In the genomic region with DNA sequence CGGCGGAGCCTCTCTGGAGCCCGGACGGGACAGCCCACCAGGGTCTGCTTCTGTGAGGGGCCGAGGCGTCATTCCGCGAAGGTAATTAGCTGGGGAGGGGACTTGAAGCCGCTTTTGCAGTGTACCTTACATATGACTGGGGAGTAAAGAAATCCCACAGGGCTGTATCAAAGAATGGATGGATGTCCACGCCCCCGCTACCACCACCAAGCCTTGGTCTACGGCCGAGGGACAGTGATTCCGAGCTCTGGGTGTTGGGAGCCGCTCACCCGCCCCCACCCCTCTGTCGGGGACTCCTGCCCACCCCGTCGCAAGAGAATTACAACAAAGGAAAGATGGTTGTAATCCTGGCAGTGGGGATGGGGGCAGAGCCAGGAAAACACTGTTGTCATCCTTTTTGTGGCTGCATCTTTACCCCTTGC, we compare ENCODE assay signal across 1 cellular context.
TF ChIP-seq lines count a peak whose summit lies in the region.

No MANE protein-coding gene starts in this region.

TF ChIP-seq in HEK293, 187 proteins besides CTCF, POLR2A, EP300 and RAD21 (continued from another document):
- TF ChIP-seq, protein P1, sequence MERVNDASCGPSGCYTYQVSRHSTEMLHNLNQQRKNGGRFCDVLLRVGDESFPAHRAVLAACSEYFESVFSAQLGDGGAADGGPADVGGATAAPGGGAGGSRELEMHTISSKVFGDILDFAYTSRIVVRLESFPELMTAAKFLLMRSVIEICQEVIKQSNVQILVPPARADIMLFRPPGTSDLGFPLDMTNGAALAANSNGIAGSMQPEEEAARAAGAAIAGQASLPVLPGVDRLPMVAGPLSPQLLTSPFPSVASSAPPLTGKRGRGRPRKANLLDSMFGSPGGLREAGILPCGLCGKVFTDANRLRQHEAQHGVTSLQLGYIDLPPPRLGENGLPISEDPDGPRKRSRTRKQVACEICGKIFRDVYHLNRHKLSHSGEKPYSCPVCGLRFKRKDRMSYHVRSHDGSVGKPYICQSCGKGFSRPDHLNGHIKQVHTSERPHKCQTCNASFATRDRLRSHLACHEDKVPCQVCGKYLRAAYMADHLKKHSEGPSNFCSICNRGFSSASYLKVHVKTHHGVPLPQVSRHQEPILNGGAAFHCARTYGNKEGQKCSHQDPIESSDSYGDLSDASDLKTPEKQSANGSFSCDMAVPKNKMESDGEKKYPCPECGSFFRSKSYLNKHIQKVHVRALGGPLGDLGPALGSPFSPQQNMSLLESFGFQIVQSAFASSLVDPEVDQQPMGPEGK (tag by site-specific recombination; IDR thresholded peaks at IDR 0.05), result 0 out of 2 replicates have a peak, but pooled peaks have one; percentile 19
- TF ChIP-seq ZNF792 (tag by site-specific recombination; IDR thresholded peaks at IDR 0.05) (no peak), ZNF19 (tag by site-specific recombination; IDR thresholded peaks at IDR 0.05; ENCODE audit: low read depth) (no peak), ZNF157 (tag by site-specific recombination; IDR thresholded peaks at IDR 0.05) (no peak), ZBTB20 (tag by site-specific recombination; IDR thresholded peaks at IDR 0.05) (0 out of 2 replicates have a peak, but pooled peaks have one; percentile 11), ZFP37 (tag by site-specific recombination; IDR thresholded peaks at IDR 0.05) (no peak), MZF1 (tag by site-specific recombination; IDR thresholded peaks at IDR 0.05; ENCODE audit: borderline replicate concordance) (no peak), ZNF701 (tag by site-specific recombination; IDR thresholded peaks at IDR 0.05) (no peak), ZNF791 (tag by site-specific recombination; IDR thresholded peaks at IDR 0.05) (no peak), ZNF621 (tag by site-specific recombination; IDR thresholded peaks at IDR 0.05) (no peak), ZBTB1 (tag by site-specific recombination; IDR thresholded peaks at IDR 0.05) (no peak), ZNF394 (tag by site-specific recombination; IDR thresholded peaks at IDR 0.05; ENCODE audit: borderline replicate concordance) (no peak), ZNF433 (tag by site-specific recombination; IDR thresholded peaks at IDR 0.05; ENCODE audit: low read depth) (no peak), ZNF341 (tag by site-specific recombination; IDR thresholded peaks at IDR 0.05; ENCODE audit: low read depth) (no peak), ZNF174 (tag by site-specific recombination; IDR thresholded peaks at IDR 0.05) (no peak), ZNF324 (tag by site-specific recombination; IDR thresholded peaks at IDR 0.05) (no peak), RBAK (tag by site-specific recombination; IDR thresholded peaks at IDR 0.05) (no peak), HOXA7 (CRISPR knock-in tag; IDR thresholded peaks at IDR 0.05; ENCODE audit: borderline replicate concordance) (no peak), ZFP41 (tag by site-specific recombination; IDR thresholded peaks at IDR 0.05; ENCODE audit: borderline replicate concordance) (no peak), SCRT2 (tag by site-specific recombination; IDR thresholded peaks at IDR 0.05) (no peak), ZBTB17 (tag by site-specific recombination; IDR thresholded peaks at IDR 0.05) (no peak), ZNF132 (tag by site-specific recombination; IDR thresholded peaks at IDR 0.05; ENCODE audit: borderline replicate concordance) (no peak)
- TF ChIP-seq, protein P2, sequence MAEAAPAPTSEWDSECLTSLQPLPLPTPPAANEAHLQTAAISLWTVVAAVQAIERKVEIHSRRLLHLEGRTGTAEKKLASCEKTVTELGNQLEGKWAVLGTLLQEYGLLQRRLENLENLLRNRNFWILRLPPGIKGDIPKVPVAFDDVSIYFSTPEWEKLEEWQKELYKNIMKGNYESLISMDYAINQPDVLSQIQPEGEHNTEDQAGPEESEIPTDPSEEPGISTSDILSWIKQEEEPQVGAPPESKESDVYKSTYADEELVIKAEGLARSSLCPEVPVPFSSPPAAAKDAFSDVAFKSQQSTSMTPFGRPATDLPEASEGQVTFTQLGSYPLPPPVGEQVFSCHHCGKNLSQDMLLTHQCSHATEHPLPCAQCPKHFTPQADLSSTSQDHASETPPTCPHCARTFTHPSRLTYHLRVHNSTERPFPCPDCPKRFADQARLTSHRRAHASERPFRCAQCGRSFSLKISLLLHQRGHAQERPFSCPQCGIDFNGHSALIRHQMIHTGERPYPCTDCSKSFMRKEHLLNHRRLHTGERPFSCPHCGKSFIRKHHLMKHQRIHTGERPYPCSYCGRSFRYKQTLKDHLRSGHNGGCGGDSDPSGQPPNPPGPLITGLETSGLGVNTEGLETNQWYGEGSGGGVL (tag by site-specific recombination; IDR thresholded peaks at IDR 0.05), result no peak
- TF ChIP-seq, protein P3, sequence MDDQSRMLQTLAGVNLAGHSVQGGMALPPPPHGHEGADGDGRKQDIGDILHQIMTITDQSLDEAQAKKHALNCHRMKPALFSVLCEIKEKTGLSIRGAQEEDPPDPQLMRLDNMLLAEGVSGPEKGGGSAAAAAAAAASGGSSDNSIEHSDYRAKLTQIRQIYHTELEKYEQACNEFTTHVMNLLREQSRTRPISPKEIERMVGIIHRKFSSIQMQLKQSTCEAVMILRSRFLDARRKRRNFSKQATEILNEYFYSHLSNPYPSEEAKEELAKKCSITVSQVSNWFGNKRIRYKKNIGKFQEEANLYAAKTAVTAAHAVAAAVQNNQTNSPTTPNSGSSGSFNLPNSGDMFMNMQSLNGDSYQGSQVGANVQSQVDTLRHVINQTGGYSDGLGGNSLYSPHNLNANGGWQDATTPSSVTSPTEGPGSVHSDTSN (CRISPR knock-in tag; IDR thresholded peaks at IDR 0.05), result no peak
- TF ChIP-seq, protein P4, sequence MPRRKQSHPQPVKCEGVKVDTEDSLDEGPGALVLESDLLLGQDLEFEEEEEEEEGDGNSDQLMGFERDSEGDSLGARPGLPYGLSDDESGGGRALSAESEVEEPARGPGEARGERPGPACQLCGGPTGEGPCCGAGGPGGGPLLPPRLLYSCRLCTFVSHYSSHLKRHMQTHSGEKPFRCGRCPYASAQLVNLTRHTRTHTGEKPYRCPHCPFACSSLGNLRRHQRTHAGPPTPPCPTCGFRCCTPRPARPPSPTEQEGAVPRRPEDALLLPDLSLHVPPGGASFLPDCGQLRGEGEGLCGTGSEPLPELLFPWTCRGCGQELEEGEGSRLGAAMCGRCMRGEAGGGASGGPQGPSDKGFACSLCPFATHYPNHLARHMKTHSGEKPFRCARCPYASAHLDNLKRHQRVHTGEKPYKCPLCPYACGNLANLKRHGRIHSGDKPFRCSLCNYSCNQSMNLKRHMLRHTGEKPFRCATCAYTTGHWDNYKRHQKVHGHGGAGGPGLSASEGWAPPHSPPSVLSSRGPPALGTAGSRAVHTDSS (tag by site-specific recombination; IDR thresholded peaks at IDR 0.05), result no peak
- TF ChIP-seq, protein P5, sequence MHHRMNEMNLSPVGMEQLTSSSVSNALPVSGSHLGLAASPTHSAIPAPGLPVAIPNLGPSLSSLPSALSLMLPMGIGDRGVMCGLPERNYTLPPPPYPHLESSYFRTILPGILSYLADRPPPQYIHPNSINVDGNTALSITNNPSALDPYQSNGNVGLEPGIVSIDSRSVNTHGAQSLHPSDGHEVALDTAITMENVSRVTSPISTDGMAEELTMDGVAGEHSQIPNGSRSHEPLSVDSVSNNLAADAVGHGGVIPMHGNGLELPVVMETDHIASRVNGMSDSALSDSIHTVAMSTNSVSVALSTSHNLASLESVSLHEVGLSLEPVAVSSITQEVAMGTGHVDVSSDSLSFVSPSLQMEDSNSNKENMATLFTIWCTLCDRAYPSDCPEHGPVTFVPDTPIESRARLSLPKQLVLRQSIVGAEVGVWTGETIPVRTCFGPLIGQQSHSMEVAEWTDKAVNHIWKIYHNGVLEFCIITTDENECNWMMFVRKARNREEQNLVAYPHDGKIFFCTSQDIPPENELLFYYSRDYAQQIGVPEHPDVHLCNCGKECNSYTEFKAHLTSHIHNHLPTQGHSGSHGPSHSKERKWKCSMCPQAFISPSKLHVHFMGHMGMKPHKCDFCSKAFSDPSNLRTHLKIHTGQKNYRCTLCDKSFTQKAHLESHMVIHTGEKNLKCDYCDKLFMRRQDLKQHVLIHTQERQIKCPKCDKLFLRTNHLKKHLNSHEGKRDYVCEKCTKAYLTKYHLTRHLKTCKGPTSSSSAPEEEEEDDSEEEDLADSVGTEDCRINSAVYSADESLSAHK (tag by site-specific recombination; IDR thresholded peaks at IDR 0.05), result peak; percentile 81
TF ChIP-seq in HEK293: peak in this region for 6.
